Comparison of ENCODE assay signal across 24 cellular contexts in the genomic region with DNA sequence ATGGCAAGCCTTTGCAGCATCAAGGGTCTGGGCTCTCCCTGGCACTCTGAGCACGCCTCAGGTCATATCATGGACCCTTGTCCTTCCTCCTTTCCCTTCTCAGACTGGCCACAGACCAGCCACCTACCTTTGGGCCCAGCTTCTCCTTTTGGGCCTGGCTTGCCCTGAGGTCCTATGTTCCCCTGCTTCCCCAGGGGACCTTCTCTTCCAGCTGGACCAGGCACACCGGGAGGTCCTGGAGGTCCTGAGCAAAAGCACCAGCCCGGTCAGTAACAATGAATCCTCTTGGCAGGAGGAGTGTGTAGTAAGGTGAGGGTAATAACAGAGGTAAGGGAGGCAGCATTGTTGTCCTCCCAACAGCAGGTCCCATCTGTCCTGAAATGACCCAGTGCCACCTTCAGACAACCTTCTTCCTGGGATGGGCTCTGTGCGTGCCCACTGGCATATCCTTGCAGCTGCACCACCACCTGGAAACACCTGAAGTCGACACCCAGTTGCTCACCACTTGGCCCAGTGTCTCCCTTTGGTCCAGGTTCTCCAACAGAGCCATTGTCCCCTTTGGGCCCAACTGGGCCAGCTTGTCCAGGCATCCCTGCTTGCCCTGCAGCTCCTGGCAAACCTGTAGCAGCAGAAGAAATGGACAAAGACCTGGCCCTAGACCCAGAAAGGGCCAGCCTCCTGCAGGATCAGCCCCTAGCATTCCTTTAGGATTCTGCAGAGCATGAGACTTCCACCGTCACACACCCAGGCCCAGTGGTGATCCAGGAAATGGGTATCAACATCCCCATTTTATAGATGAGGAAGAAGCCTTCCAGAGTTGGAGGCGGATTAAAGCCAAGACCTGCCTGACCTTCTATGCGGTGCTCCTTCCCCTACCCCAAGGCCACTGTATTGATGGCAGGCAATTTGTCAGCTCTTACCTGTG. TPM values are rescaled to one million over a fixed set of nuclear protein-coding genes. Genes with fewer than 3 reads are reported as not detected.
DNase-seq lines count a peak whose midpoint lies in the region; ATAC-seq and TF ChIP-seq lines count a peak whose summit lies in the region.
"Had no signal": no experiment of that assay in that cellular context is flagged by ENCODE, and none has a peak within 500 bp of the region (broad histone marks: within the 10 kb centered on the region; RNA-seq: fewer than 3 reads in every experiment).

No MANE protein-coding gene starts in this region.

- no peak overlapping the region for H3K27ac Mint-ChIP-seq in activated CD4-positive, alpha-beta T cell treated with anti-CD3 and anti-CD28 coated beads, Interleukin-2, amount 10 ng/mL, durations not matched to agents 24 days and 14 days

- H3K36me3 ChIP-seq in colonic mucosa, result no peaks in the 10 kb centered on the region
- peaks cover 0 to 4% of the 10 kb centered on the region in 2 donors for H3K36me3 ChIP-seq in lung (ENCODE audit: control insufficient read depth in 2 of 2, insufficient read depth in 2 of 2, low read length in 2 of 2)
- H3K36me3 ChIP-seq in testis (ENCODE audit: low read depth, missing control alignments), result no peaks in the 10 kb centered on the region
- no peaks in the 10 kb centered on the region for H3K36me3 ChIP-seq in breast epithelium
- H3K36me3 ChIP-seq: BLaER1 treated with 17β-estradiol and CSF1 and Interleukin-3, amounts not matched to agents 10 nM and 100 nM had no signal

- no peak for TF ChIP-seq POLR2A in testis (IDR thresholded peaks at IDR 0.05)
- TF ChIP-seq POLR2A in breast epithelium (IDR thresholded peaks at IDR 0.05), result no peak

- ATAC-seq in lung (ENCODE audit: insufficient read depth, low FRiP score) (no peak), HG02970 (IDR thresholded peaks at IDR 0.05; ENCODE audit: low FRiP score, unreplicated experiment) (no peak)

- H3K27me3 ChIP-seq in colonic mucosa (no peaks in the 10 kb centered on the region), lung (ENCODE audit: control insufficient read depth, insufficient read depth) (no peaks in the 10 kb centered on the region), testis (no peaks in the 10 kb centered on the region), breast epithelium (no peaks in the 10 kb centered on the region)

- H3K4me1 ChIP-seq in colonic mucosa, result no peaks in the 10 kb centered on the region
- peaks cover 0 to 11% of the 10 kb centered on the region in 2 donors for H3K4me1 ChIP-seq in lung (ENCODE audit: control insufficient read depth in 2 of 2, insufficient read depth in 2 of 2, low read length in 2 of 2)
- H3K4me1 ChIP-seq in testis, result no peaks in the 10 kb centered on the region
- no peaks in the 10 kb centered on the region for H3K4me1 ChIP-seq in breast epithelium

- no peaks in the 10 kb centered on the region for H3K9me3 ChIP-seq in colonic mucosa
- no peaks in the 10 kb centered on the region for H3K9me3 ChIP-seq in lung (ENCODE audit: control insufficient read depth in 2 of 2, insufficient read depth in 1 of 2, low read length in 1 of 2)
- H3K9me3 ChIP-seq in testis, result no peaks in the 10 kb centered on the region
- H3K9me3 ChIP-seq in breast epithelium, result no peaks in the 10 kb centered on the region
- H3K9me3 ChIP-seq: BLaER1 treated with 17β-estradiol and CSF1 and Interleukin-3, amounts not matched to agents 10 nM and 100 nM had no signal

- TF ChIP-seq CTCF in colonic mucosa (IDR thresholded peaks at IDR 0.05) (no peak), lung (IDR thresholded peaks at IDR 0.05; ENCODE audit: control extremely low read depth, extremely low read depth) (no peak), testis (IDR thresholded peaks at IDR 0.05) (no peak), breast epithelium (IDR thresholded peaks at IDR 0.05) (no peak), foreskin fibroblast (IDR thresholded peaks at IDR 0.05; ENCODE audit: low read depth, low read length) (no peak)

- intact Hi-C loops in activated CD4-positive, alpha-beta T cell treated with anti-CD3 and anti-CD28 coated beads, Interleukin-2, amount 10 ng/mL, durations not matched to agents 24 days and 14 days (cut with micrococcal nuclease), result no loop called here
- intact Hi-C loops in colonic mucosa (cut with DNase I), result no loop called here
- intact Hi-C loops in testis (cut with DNase I; ENCODE audit: low total_unique reads), result no loop called here
- intact Hi-C loops in breast epithelium (cut with DNase I; ENCODE audit: low total_unique reads), result no loop called here

- H3K4me3 Mint-ChIP-seq in activated CD4-positive, alpha-beta T cell treated with anti-CD3 and anti-CD28 coated beads, Interleukin-2, amount 10 ng/mL, durations not matched to agents 24 days and 14 days, result no peak overlapping the region

- H3K36me3 Mint-ChIP-seq in activated CD4-positive, alpha-beta T cell treated with anti-CD3 and anti-CD28 coated beads, Interleukin-2, amount 10 ng/mL, durations not matched to agents 24 days and 14 days (ENCODE audit: low read depth), result no peaks in the 10 kb centered on the region

- WGBS in lung, 2 donors, result 89 to 96% methylated on average over 8 of the region's 8 CpGs
- 92 to 94% methylated on average over 7 to 8 of the region's 8 CpGs for WGBS in testis, 2 donors

- H3K4me3 ChIP-seq in colonic mucosa (no peak overlapping the region), lung (no peak overlapping the region), testis (no peak overlapping the region), breast epithelium (no peak overlapping the region), foreskin fibroblast (ENCODE audit: low read depth in 1 of 2, low read length in 2 of 2) (no peak overlapping the region)
- H3K4me3 ChIP-seq: BLaER1 treated with 17β-estradiol and CSF1 and Interleukin-3, amounts not matched to agents 10 nM and 100 nM; SK-N-MC had no signal

- H3K9ac ChIP-seq in colonic mucosa (ENCODE audit: low read depth in 2 of 2, low read length in 2 of 2), result no peak overlapping the region
- H3K9ac ChIP-seq: BLaER1 treated with 17β-estradiol and CSF1 and Interleukin-3, amounts not matched to agents 10 nM and 100 nM had no signal

- H3K9me3 Mint-ChIP-seq in activated CD4-positive, alpha-beta T cell treated with anti-CD3 and anti-CD28 coated beads, Interleukin-2, amount 10 ng/mL, durations not matched to agents 24 days and 14 days, result no peaks in the 10 kb centered on the region

- H3K27me3 Mint-ChIP-seq in activated CD4-positive, alpha-beta T cell treated with anti-CD3 and anti-CD28 coated beads, Interleukin-2, amount 10 ng/mL, durations not matched to agents 24 days and 14 days, result peaks cover 4% of the 10 kb centered on the region

- peaks cover 5% of the 10 kb centered on the region for H3K4me1 Mint-ChIP-seq in activated CD4-positive, alpha-beta T cell treated with anti-CD3 and anti-CD28 coated beads, Interleukin-2, amount 10 ng/mL, durations not matched to agents 24 days and 14 days

- H3K27ac ChIP-seq in colonic mucosa (no peak overlapping the region), lung (ENCODE audit: low read depth in 1 of 2, low read length in 1 of 2) (no peak overlapping the region), testis (no peak overlapping the region), breast epithelium (no peak overlapping the region)
- H3K27ac ChIP-seq: 22Rv1, RWPE1, SK-N-MC had no signal

- DNase-seq in activated CD4-positive, alpha-beta T cell treated with anti-CD3 and anti-CD28 coated beads, Interleukin-2, amount 10 ng/mL, durations not matched to agents 24 days and 14 days, result peak; percentile 41
- no peak for DNase-seq in activated CD4-positive, alpha-beta T cell treated with anti-CD3 and anti-CD28 coated beads for 48 hours
- DNase-seq in colonic mucosa, result peak; percentile 4
- peak; percentile 28 for DNase-seq in lung (ENCODE audit: low spot score)
- peak; percentile 6 for DNase-seq in testis
- DNase-seq in breast epithelium (ENCODE audit: low spot score in 2 of 2), result no peak
- no peak for DNase-seq in foreskin fibroblast
- DNase-seq: ACHN; EL; GF-D8; H7; IMR-90; NCI-H1105; NCI-H2029; NCI-H226; NCI-H510A treated with DMSO at 0.1 percent for 48 hours; NCI-H748 treated with DMSO at 0.1 percent for 48 hours; NK-92 treated with Interleukin-12 subunit alpha and Interleukin-12 subunit beta, amount 100 ng/mL, for 24 hours; SHP77 treated with DMSO at 0.1 percent for 48 hours had no signal

RNA-seq across cellular contexts. Expression of a gene that starts 6.4 kb away (rescaled TPM):
- total RNA-seq in activated CD4-positive, alpha-beta T cell treated with anti-CD3 and anti-CD28 coated beads, Interleukin-2, amount 10 ng/mL, durations not matched to agents 24 days and 14 days, result not detected in 2 replicates
- under 1 TPM; 0.27 to 0.67 TPM for total RNA-seq in colonic mucosa
- 100 to 1,000 TPM; 216 to 661 TPM for total RNA-seq in lung
- 100 to 1,000 TPM; 635 to 636 TPM for polyA plus RNA-seq in lung
- 1 to 10 TPM in 1 of 2 donors, under 1 TPM in 1; 0.94 to 1.5 TPM for total RNA-seq in testis
- polyA plus RNA-seq in testis (ENCODE audit: insufficient read depth, low read depth, low replicate concordance), result 0.92 TPM
- total RNA-seq in breast epithelium, result 1 to 10 TPM in 2 of 3 donors, not detected in 1; 2.2 to 2.5 TPM
- total RNA-seq: IMR-90 had no signal
- polyA plus RNA-seq: IMR-90 had no signal

Comparison
In these comparisons a context has a peak if more than half of its experiments do, and no peak if none do; other contexts are left out.
1. DNase-seq: peak in activated CD4-positive, alpha-beta T cell treated with anti-CD3 and anti-CD28 coated beads, Interleukin-2, amount 10 ng/mL, durations not matched to agents 24 days and 14 days (single experiment), colonic mucosa (single experiment), lung (single experiment) and testis (single experiment); none in activated CD4-positive, alpha-beta T cell treated with anti-CD3 and anti-CD28 coated beads for 48 hours (single experiment), breast epithelium (0 of 2) and foreskin fibroblast (0 of 2).
2. RNA of a gene that starts 6.4 kb away (total RNA-seq): 216 to 661 TPM in lung; 2.2 to 2.5 TPM in breast epithelium, 0.94 to 1.5 TPM in testis, 0.27 to 0.67 TPM in colonic mucosa and not detected in activated CD4-positive, alpha-beta T cell treated with anti-CD3 and anti-CD28 coated beads, Interleukin-2, amount 10 ng/mL, durations not matched to agents 24 days and 14 days; every median in the first group is over 10 times any median in the second.